Comparison of ENCODE assay signal across 25 cellular contexts in genomic region chr3:16528581-16528993, GRCh38. TPM values are rescaled to one million over a fixed set of nuclear protein-coding genes. Genes with fewer than 3 reads are reported as not detected.
DNase-seq lines count a peak whose midpoint lies in the region; ATAC-seq, FAIRE-seq and TF ChIP-seq lines count a peak whose summit lies in the region.
"Had no signal": no experiment of that assay in that cellular context is flagged by ENCODE, and none has a peak within 500 bp of the region (broad histone marks: within the 10 kb centered on the region; RNA-seq: fewer than 3 reads in every experiment).

No MANE protein-coding gene starts in this region.

- peaks cover 12% of the 10 kb centered on the region for H3K27me3 Mint-ChIP-seq in neural crest cell (ENCODE audit: low read depth)
- H3K27me3 Mint-ChIP-seq in effector memory CD8-positive, alpha-beta T cell, result peaks cover 0 to 18% of the 10 kb centered on the region in 2 donors

- H3K4me1 Mint-ChIP-seq in neural crest cell, result no peaks in the 10 kb centered on the region
- H3K4me1 Mint-ChIP-seq in effector memory CD8-positive, alpha-beta T cell (ENCODE audit: low read depth in 2 of 2), result peaks cover 0 to 9% of the 10 kb centered on the region in 2 donors

- no peak overlapping the region for H3K4me2 ChIP-seq in HepG2 (ENCODE audit: low read depth, low read length)
- H3K4me2 ChIP-seq: BLaER1, hepatocyte had no signal

- H3K27ac Mint-ChIP-seq in neural crest cell (ENCODE audit: unreplicated experiment), result peak overlapping the region; percentile 32
- H3K27ac Mint-ChIP-seq in effector memory CD8-positive, alpha-beta T cell, result no peak overlapping the region
- H3K27ac Mint-ChIP-seq: activated CD4-positive, alpha-beta T cell treated with anti-CD3 and anti-CD28 coated beads for 36 hours; activated T-cell treated with anti-CD3 and anti-CD28 coated beads, Interleukin-2, amount 50 U/mL, for 72 hours had no signal

- peaks cover 0 to 18% (median 9%) of the 10 kb centered on the region in 4 donors for H3K4me1 ChIP-seq in liver (ENCODE audit: control insufficient read depth in 4 of 4, insufficient read depth in 4 of 4, low read length in 3 of 4)
- H3K4me1 ChIP-seq in HepG2 (ENCODE audit: insufficient read depth, low read length), result no peaks in the 10 kb centered on the region
- H3K4me1 ChIP-seq in aorta (ENCODE audit: control insufficient read depth in 1 of 2, insufficient read depth in 2 of 2, low read length in 2 of 2), result no peaks in the 10 kb centered on the region
- H3K4me1 ChIP-seq: stomach had no signal

- no peak overlapping the region for H2AFZ ChIP-seq in HepG2 (ENCODE audit: low read length)
- H2AFZ ChIP-seq: hepatocyte had no signal

- CTCF ChIA-PET in HepG2 (lab: Yijun Ruan, JAX; ENCODE audit: low intra/inter-chr PET ratio, low total read pairs), result no interaction called here

- no TSS peak for BruUV-seq in HepG2 (replicated peaks; lab: Mats Ljungman, UMichigan)

- no peaks in the 10 kb centered on the region for H3K27me3 ChIP-seq in liver (ENCODE audit: control insufficient read depth in 4 of 4, insufficient read depth in 4 of 4, low read length in 3 of 4)
- H3K27me3 ChIP-seq in HepG2 (ENCODE audit: control insufficient read depth in 1 of 2, insufficient read depth in 2 of 2, low read length in 2 of 2), result peaks cover 2 to 19% of the 10 kb centered on the region in 2 experiments; a peak in 2 of 5 replicates
- no peaks in the 10 kb centered on the region for H3K27me3 ChIP-seq in aorta (ENCODE audit: control insufficient read depth in 1 of 2, insufficient read depth in 2 of 2, low read length in 1 of 2)
- H3K27me3 ChIP-seq: BLaER1, cardiac muscle cell, hepatocyte, stomach had no signal

- DNase-seq in HepG2 (ENCODE audit: low spot score) (no peak), Right ventricle myocardium superior (peak; percentile 67), neural crest cell (ENCODE audit: low read depth, low spot score) (no peak), aorta (no peak), NCI-H526 (lab: John Stamatoyannopoulos, UW) (no peak), NCI-H446 (lab: John Stamatoyannopoulos, UW) (no peak)
- no peak for DNase-seq in effector memory CD8-positive, alpha-beta T cell
- DNase-seq: activated CD4-positive, alpha-beta T cell treated with anti-CD3 and anti-CD28 coated beads for 36 hours; activated naive CD4-positive, alpha-beta T cell treated with anti-CD3 and anti-CD28 coated beads, Interleukin-2, amount 50 U/mL, for 16 hours; activated T-cell treated with anti-CD3 and anti-CD28 coated beads, Interleukin-2, amount 50 U/mL, for 72 hours; Calu3; dermis blood vessel endothelial cell; HCEC 1CT; immature natural killer cell; NCI-H1694; NCI-H2227 treated with DMSO at 0.1 percent for 48 hours; NCI-H82; stomach had no signal

- no peaks in the 10 kb centered on the region for H3K9me3 Mint-ChIP-seq in neural crest cell
- peaks cover 0 to 2% of the 10 kb centered on the region in 2 donors for H3K9me3 Mint-ChIP-seq in effector memory CD8-positive, alpha-beta T cell
- H3K9me3 Mint-ChIP-seq: immature natural killer cell had no signal

- H3K4me3 Mint-ChIP-seq in neural crest cell, result no peak overlapping the region
- H3K4me3 Mint-ChIP-seq in effector memory CD8-positive, alpha-beta T cell, result no peak overlapping the region
- H3K4me3 Mint-ChIP-seq: activated CD4-positive, alpha-beta T cell treated with anti-CD3 and anti-CD28 coated beads for 36 hours; activated T-cell treated with anti-CD3 and anti-CD28 coated beads, Interleukin-2, amount 50 U/mL, for 72 hours; immature natural killer cell had no signal

- H3K9ac ChIP-seq in liver (ENCODE audit: low read depth in 1 of 2, low read length in 2 of 2), result no peak overlapping the region
- no peak overlapping the region for H3K9ac ChIP-seq in HepG2 (ENCODE audit: insufficient read depth, low read depth, low read length)
- H3K9ac ChIP-seq: BLaER1 had no signal

- H3K9me3 ChIP-seq in liver (ENCODE audit: control insufficient read depth in 4 of 4, low read length in 3 of 4) (peaks cover 0 to 2% (median 0%) of the 10 kb centered on the region in 4 donors), HepG2 (ENCODE audit: low read length) (peaks cover 5% of the 10 kb centered on the region; the same call in 1 of the 2 replicates), aorta (ENCODE audit: control insufficient read depth, low read length) (peaks cover 1% of the 10 kb centered on the region)

- H3K4me3 ChIP-seq in liver (ENCODE audit: low read depth in 1 of 3, low read length in 3 of 3) (no peak overlapping the region), HepG2 (replicated peaks in 1 of 3; ENCODE audit: insufficient read depth in 1 of 3, low read depth in 2 of 3, low read length in 3 of 3) (no peak overlapping the region), aorta (ENCODE audit: low read length in 2 of 2) (no peak overlapping the region)
- H3K4me3 ChIP-seq: BLaER1, cardiac muscle cell, hepatocyte, stomach had no signal

- ATAC-seq in HepG2 (no peak), Right ventricle myocardium superior (ENCODE audit: poor library complexity) (peak; percentile 96), aorta (ENCODE audit: low FRiP score) (peak; percentile 60)
- no peak for ATAC-seq in effector memory CD8-positive, alpha-beta T cell (replicated peaks)

- no peaks in the 10 kb centered on the region for H3K36me3 ChIP-seq in liver (ENCODE audit: control insufficient read depth in 4 of 4, insufficient read depth in 3 of 4, low read depth in 1 of 4, low read length in 3 of 4)
- no peaks in the 10 kb centered on the region for H3K36me3 ChIP-seq in HepG2 (replicated peaks in 1 of 2; ENCODE audit: control insufficient read depth in 1 of 2, insufficient read depth in 2 of 2, low read length in 2 of 2)
- H3K36me3 ChIP-seq in aorta (ENCODE audit: control insufficient read depth in 1 of 2, insufficient read depth in 2 of 2, low read length in 1 of 2), result no peaks in the 10 kb centered on the region
- H3K36me3 ChIP-seq: BLaER1, cardiac muscle cell, stomach had no signal

- intact Hi-C loops in HepG2 (cut with micrococcal nuclease; ENCODE audit: unreplicated experiment) (no loop called here), Right ventricle myocardium superior (cut with DNase I) (no loop called here), aorta (cut with DNase I) (no loop called here)

- TF ChIP-seq CTCF in liver (IDR thresholded peaks at IDR 0.05; ENCODE audit: low read depth, low read length, missing input control), result no peak
- TF ChIP-seq CTCF in HepG2 (CRISPR knock-in tag; IDR thresholded peaks at IDR 0.05), result no peak
- TF ChIP-seq CTCF in neural crest cell (conservative IDR thresholded peaks at IDR 0.05), result no peak

- TF ChIP-seq EP300 in HepG2 (IDR thresholded peaks at IDR 0.05; ENCODE audit: low read depth in 2 of 2, low read length in 2 of 2), result no peak
- no peak for TF ChIP-seq EP300 in HepG2 (CRISPR knock-in tag; IDR thresholded peaks at IDR 0.05; ENCODE audit: borderline replicate concordance)

- FAIRE-seq in HepG2 (lab: Jason Lieb, UNC), result no peak
- FAIRE-seq: A204.1, G401.6, TTC549 had no signal

- no peaks in the 10 kb centered on the region for H3K36me3 Mint-ChIP-seq in neural crest cell (ENCODE audit: low read depth)
- no peaks in the 10 kb centered on the region for H3K36me3 Mint-ChIP-seq in effector memory CD8-positive, alpha-beta T cell (ENCODE audit: insufficient read depth)
- H3K36me3 Mint-ChIP-seq: immature natural killer cell had no signal

- TF ChIP-seq POLR2A in HepG2 (IDR thresholded peaks at IDR 0.05; ENCODE audit: insufficient read depth in 1 of 2, low read depth in 2 of 2, low read length in 2 of 2), result no peak

- in situ Hi-C loops in HepG2 (cut with HindIII; ENCODE audit: extremely low pct_ligation_motif_present, low pct_unique_long_range_greater_than_20kb), result loop anchor here (25.0 kb wide), 1 partner anchor 491 kb away; no protein-coding TSS in a partner anchor

- 59% methylated on average over 4 of the region's 4 CpGs for WGBS in liver
- WGBS in HepG2 (ENCODE audit: low lambda C conversion rate), result 4% methylated on average over 4 of the region's 4 CpGs
- WGBS in aorta, 2 donors, result 75 to 79% methylated on average over 4 of the region's 4 CpGs

- POLR2A ChIA-PET in HepG2 (lab: Yijun Ruan, JAX), result no interaction called here

- H3K27ac ChIP-seq in liver (ENCODE audit: low read depth in 1 of 2, low read length in 2 of 2) (no peak overlapping the region), HepG2 (ENCODE audit: extremely low read length, insufficient read depth, low read length) (no peak overlapping the region), aorta (ENCODE audit: low read depth in 1 of 2, low read length in 2 of 2) (no peak overlapping the region)
- H3K27ac ChIP-seq: BLaER1, cardiac muscle cell, hepatocyte, stomach had no signal

- H3K79me2 ChIP-seq in HepG2 (ENCODE audit: insufficient read depth, low read length), result no peaks in the 10 kb centered on the region
- H3K79me2 ChIP-seq: hepatocyte had no signal

- TF ChIP-seq RAD21 in liver (IDR thresholded peaks at IDR 0.05) (no peak), HepG2 (CRISPR knock-in tag; IDR thresholded peaks at IDR 0.05) (no peak)

- no peaks in the 10 kb centered on the region for H4K20me1 ChIP-seq in HepG2 (ENCODE audit: insufficient read depth, low read length)
- H4K20me1 ChIP-seq: BLaER1 had no signal

RNA-seq across cellular contexts. Expression of gene RFTN1, which starts 15.1 kb away (rescaled TPM):
- total RNA-seq in liver (10 to 100 TPM in 1 of 2 donors, 1 to 10 TPM in 1; 4.4 to 20.4 TPM), HepG2 (2016; rRNA removed; fragmentation: Illumina TruSeq; extraction: Trizol) (not detected in 2 replicates), Right ventricle myocardium superior (25.8 TPM), neural crest cell (1.9 and 2.0 TPM in 2 replicates), aorta (100 to 1,000 TPM in 1 of 2 donors, 10 to 100 TPM in 1; 87.3 to 119 TPM)
- polyA plus RNA-seq in liver (10 to 100 TPM; 11.8 to 12.1 TPM), HepG2 (2011; rRNA removed) (0.24 TPM in 1 of 2 replicates, not detected in the other), aorta (10 to 100 TPM; 12.7 to 31.4 TPM)
- total RNA-seq in HepG2 (2016; cell fraction: cytosol; rRNA removed; fragmentation: Illumina TruSeq; extraction: Trizol; ENCODE audit: low read depth), result 0.40 TPM in 1 of 2 replicates, not detected in the other
- not detected in 2 replicates for total RNA-seq in HepG2 (2016; cell fraction: insoluble cytoplasmic fraction; rRNA removed; fragmentation: Illumina TruSeq; extraction: Trizol)
- not detected in 2 replicates for total RNA-seq in HepG2 (2016; cell fraction: membrane; rRNA removed; fragmentation: Illumina TruSeq; extraction: Trizol)
- total RNA-seq in HepG2 (2016; cell fraction: nucleus; rRNA removed; fragmentation: Illumina TruSeq; extraction: Trizol), result not detected in 2 replicates
- polyA plus RNA-seq in HepG2 (2011; cell fraction: cytosol; rRNA removed), result 0.08 and 0.22 TPM in 2 replicates
- 0.23 and 0.29 TPM in 2 replicates for polyA plus RNA-seq in HepG2 (2011; cell fraction: nucleus; rRNA removed)
- 0.30 and 0.35 TPM in 2 replicates for polyA plus RNA-seq in HepG2 (2012)
- not detected in 2 replicates for polyA plus RNA-seq in HepG2 (2016; cell fraction: cytosol; fragmentation: Illumina TruSeq; extraction: Trizol; ENCODE audit: low read depth)
- not detected in 2 replicates for polyA plus RNA-seq in HepG2 (2016; cell fraction: insoluble cytoplasmic fraction; fragmentation: Illumina TruSeq; extraction: Trizol; ENCODE audit: low read depth)
- not detected in 2 replicates for polyA plus RNA-seq in HepG2 (2016; cell fraction: membrane; fragmentation: Illumina TruSeq; extraction: Trizol; ENCODE audit: low read depth)
- not detected in 2 replicates for polyA plus RNA-seq in HepG2 (2016; cell fraction: nucleus; fragmentation: Illumina TruSeq; extraction: Trizol; ENCODE audit: insufficient read depth, low read depth)
- polyA minus RNA-seq in HepG2 (2011; rRNA and poly(A)+ RNA removed; ENCODE audit: low replicate concordance), result 0.12 TPM in 1 of 2 replicates, not detected in the other
- not detected in 2 replicates for polyA minus RNA-seq in HepG2 (2011; cell fraction: cytosol; rRNA and poly(A)+ RNA removed)
- polyA minus RNA-seq in HepG2 (2011; cell fraction: nucleus; rRNA and poly(A)+ RNA removed), result not detected in 2 replicates

Comparison
In these comparisons a context has a peak if more than half of its experiments do, and no peak if none do; other contexts are left out.
1. ATAC-seq: peak in Right ventricle myocardium superior (single experiment) and aorta (single experiment); none in HepG2 (single experiment) and effector memory CD8-positive, alpha-beta T cell (single experiment).